In genomic region chr19:18204394-18205179, GRCh38 we compare ENCODE assay signal across 8 cellular contexts. TPM values are rescaled to one million over a fixed set of nuclear protein-coding genes. Genes with fewer than 3 reads are reported as not detected.
DNase-seq lines count a peak whose midpoint lies in the region; ATAC-seq lines count a peak whose summit lies in the region.

No MANE protein-coding gene starts in this region.

- H3K27ac ChIP-seq in rectal smooth muscle tissue (ENCODE audit: low read depth, low read length): peak overlapping the region; percentile 97

- H3K36me3 Mint-ChIP-seq in activated naive CD4-positive, alpha-beta T cell treated with anti-CD3 and anti-CD28 coated beads for 36 hours (ENCODE audit: low read depth): peaks cover 9% of the 10 kb centered on the region

- H3K27me3 ChIP-seq in rectal smooth muscle tissue (ENCODE audit: control insufficient read depth, insufficient read depth, low read length): no peaks in the 10 kb centered on the region

- peak overlapping the region; percentile 73 for H3K27ac Mint-ChIP-seq in activated naive CD4-positive, alpha-beta T cell treated with anti-CD3 and anti-CD28 coated beads for 36 hours

- H3K4me3 ChIP-seq in rectal smooth muscle tissue (ENCODE audit: low read length): peak overlapping the region; percentile 75

- peak; percentile 15 for ATAC-seq in HG02623 (IDR thresholded peaks at IDR 0.05; ENCODE audit: unreplicated experiment)
- ATAC-seq in left cardiac atrium: peak; percentile 15 to 38

- H3K4me3 Mint-ChIP-seq in activated naive CD4-positive, alpha-beta T cell treated with anti-CD3 and anti-CD28 coated beads for 36 hours: peak overlapping the region; percentile 86

- DNase-seq in NCI-H2227 (lab: John Stamatoyannopoulos, UW; ENCODE audit: unreplicated experiment) (peak; percentile 86), NCI-H2227 treated with DMSO at 0.1 percent for 48 hours (lab: John Stamatoyannopoulos, UW) (no peak), NCI-H510A treated with DMSO at 0.1 percent for 48 hours (lab: John Stamatoyannopoulos, UW) (peak; percentile 93), left cardiac atrium (no peak), GM19238 (ENCODE audit: insufficient read length, low spot score) (no peak)
- DNase-seq in activated naive CD4-positive, alpha-beta T cell treated with anti-CD3 and anti-CD28 coated beads for 36 hours: peak; percentile 59

- H3K27me3 Mint-ChIP-seq in activated naive CD4-positive, alpha-beta T cell treated with anti-CD3 and anti-CD28 coated beads for 36 hours (ENCODE audit: low read depth): peaks cover 5% of the 10 kb centered on the region

- H3K36me3 ChIP-seq in rectal smooth muscle tissue (ENCODE audit: control insufficient read depth, insufficient read depth, low read length): no peaks in the 10 kb centered on the region

- peaks cover 22% of the 10 kb centered on the region for H3K4me1 Mint-ChIP-seq in activated naive CD4-positive, alpha-beta T cell treated with anti-CD3 and anti-CD28 coated beads for 36 hours (ENCODE audit: low read depth)

- intact Hi-C loops in activated naive CD4-positive, alpha-beta T cell treated with anti-CD3 and anti-CD28 coated beads for 36 hours (cut with micrococcal nuclease): loop anchor here (1.0 to 2.0 kb wide), 11 partner anchors 11 to 318 kb away; partner anchors contain the start of genes ELL, LSM4 and MPV17L2
- intact Hi-C loops in left cardiac atrium (cut with DNase I): loop anchor here in 1 of 2 donors (10.0 kb wide), 1 partner anchor 210 kb away; the partner anchor contains the start of gene SSBP4

- H3K9ac ChIP-seq in rectal smooth muscle tissue (ENCODE audit: low read length): peak overlapping the region; percentile 82

- CTCF ChIA-PET in activated naive CD4-positive, alpha-beta T cell treated with anti-CD3 and anti-CD28 coated beads for 36 hours (lab: Charles Lee): interaction anchor here (0.5 to 8.2 kb wide), 9 partner anchors 12 to 180 kb away, joined by 3 to 117 read pairs (median 4); partner anchors contain the start of gene MPV17L2

- H3K4me1 ChIP-seq in rectal smooth muscle tissue (ENCODE audit: control insufficient read depth, insufficient read depth, low read length): peaks cover 14% of the 10 kb centered on the region

- H3K9me3 Mint-ChIP-seq in activated naive CD4-positive, alpha-beta T cell treated with anti-CD3 and anti-CD28 coated beads for 36 hours: no peaks in the 10 kb centered on the region

RNA-seq across cellular contexts. Expression of gene RAB3A, which starts 0.7 kb away (rescaled TPM):
- 1 to 10 TPM; 3.8 to 6.0 TPM for total RNA-seq in activated naive CD4-positive, alpha-beta T cell treated with anti-CD3 and anti-CD28 coated beads for 36 hours
- total RNA-seq in left cardiac atrium: 10 to 100 TPM; 23.8 to 29.2 TPM

RNA-seq across cellular contexts. Expression of gene MPV17L2, which starts 11.6 kb away (rescaled TPM):
- total RNA-seq in activated naive CD4-positive, alpha-beta T cell treated with anti-CD3 and anti-CD28 coated beads for 36 hours: 1 to 10 TPM; 6.3 to 6.5 TPM
- 10 to 100 TPM in 1 of 2 donors, 1 to 10 TPM in 1; 8.7 to 13.4 TPM for total RNA-seq in left cardiac atrium

RNA-seq across cellular contexts. Expression of gene PDE4C, which starts 21.7 kb away (rescaled TPM):
- under 1 TPM in 1 of 2 experiments, not detected in 1; 0.10 TPM for total RNA-seq in activated naive CD4-positive, alpha-beta T cell treated with anti-CD3 and anti-CD28 coated beads for 36 hours
- total RNA-seq in left cardiac atrium: under 1 TPM in 1 of 2 donors, not detected in 1; 0.55 TPM

RNA-seq across cellular contexts. Expression of gene IFI30, which starts 31.0 kb away (rescaled TPM):
- total RNA-seq in activated naive CD4-positive, alpha-beta T cell treated with anti-CD3 and anti-CD28 coated beads for 36 hours: 10 to 100 TPM; 19.0 to 20.8 TPM
- 10 to 100 TPM; 43.7 to 68.9 TPM for total RNA-seq in left cardiac atrium

RNA-seq across cellular contexts. Expression of gene PIK3R2, which starts 51.6 kb away (rescaled TPM):
- 10 to 100 TPM; 16.1 to 16.3 TPM for total RNA-seq in activated naive CD4-positive, alpha-beta T cell treated with anti-CD3 and anti-CD28 coated beads for 36 hours
- total RNA-seq in left cardiac atrium: 10 to 100 TPM; 22.1 to 24.5 TPM

Comparison
In these comparisons a context has a peak if more than half of its experiments do, and no peak if none do; other contexts are left out.
1. DNase-seq: peak in NCI-H2227 (single experiment), NCI-H510A treated with DMSO at 0.1 percent for 48 hours (single experiment) and activated naive CD4-positive, alpha-beta T cell treated with anti-CD3 and anti-CD28 coated beads for 36 hours (single experiment); none in NCI-H2227 treated with DMSO at 0.1 percent for 48 hours (single experiment), left cardiac atrium (single experiment) and GM19238 (single experiment).